Comparison of ENCODE assay signal across 1 cellular context in the genomic region with DNA sequence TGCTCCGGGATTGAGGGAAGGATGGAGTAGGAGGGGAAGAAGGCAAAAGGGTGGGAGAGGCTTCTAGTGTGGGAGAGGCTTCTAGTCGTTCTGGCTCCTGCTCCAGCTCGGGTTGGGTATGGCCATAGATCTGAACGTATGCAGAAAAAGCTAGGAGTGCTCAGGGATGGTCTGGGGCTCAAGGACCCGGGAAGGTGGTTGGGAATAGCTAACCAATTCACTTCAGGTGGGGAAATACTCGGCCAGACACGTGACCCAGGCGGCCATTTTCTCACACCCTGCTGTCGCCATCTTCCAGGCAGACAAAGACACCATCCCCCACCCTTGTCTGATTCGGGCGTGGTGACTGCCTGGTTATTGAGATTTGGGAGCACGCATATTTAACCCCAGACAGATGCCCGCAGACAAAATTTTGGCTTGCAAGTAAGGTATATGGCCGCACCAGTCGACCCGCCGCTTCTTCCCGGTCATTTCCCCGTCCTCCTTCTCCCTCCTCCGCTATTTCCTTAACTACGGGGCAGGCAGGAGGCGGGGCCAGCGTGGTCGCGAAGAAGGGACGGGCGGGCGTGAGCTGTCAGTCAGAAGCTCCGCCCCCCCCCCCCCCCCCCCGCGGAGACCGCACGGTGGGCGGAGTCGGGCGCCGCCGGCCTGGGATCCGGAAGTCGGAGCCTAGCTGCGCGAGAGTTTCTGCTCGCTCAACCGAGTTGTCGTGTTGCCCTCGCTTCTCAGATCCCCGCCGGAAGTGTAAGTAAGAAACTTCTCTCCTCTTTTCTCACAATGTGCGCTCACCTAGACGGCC.
TF ChIP-seq lines count a peak whose summit lies in the region.

A gene with protein sequence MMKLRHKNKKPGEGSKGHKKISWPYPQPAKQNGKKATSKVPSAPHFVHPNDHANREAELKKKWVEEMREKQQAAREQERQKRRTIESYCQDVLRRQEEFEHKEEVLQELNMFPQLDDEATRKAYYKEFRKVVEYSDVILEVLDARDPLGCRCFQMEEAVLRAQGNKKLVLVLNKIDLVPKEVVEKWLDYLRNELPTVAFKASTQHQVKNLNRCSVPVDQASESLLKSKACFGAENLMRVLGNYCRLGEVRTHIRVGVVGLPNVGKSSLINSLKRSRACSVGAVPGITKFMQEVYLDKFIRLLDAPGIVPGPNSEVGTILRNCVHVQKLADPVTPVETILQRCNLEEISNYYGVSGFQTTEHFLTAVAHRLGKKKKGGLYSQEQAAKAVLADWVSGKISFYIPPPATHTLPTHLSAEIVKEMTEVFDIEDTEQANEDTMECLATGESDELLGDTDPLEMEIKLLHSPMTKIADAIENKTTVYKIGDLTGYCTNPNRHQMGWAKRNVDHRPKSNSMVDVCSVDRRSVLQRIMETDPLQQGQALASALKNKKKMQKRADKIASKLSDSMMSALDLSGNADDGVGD (plus strand): TSS at position 661 of the 799 bp plus-strand sequence. CDS start 2,348 bp downstream, outside the sequence.

TF ChIP-seq in HepG2, 621 proteins besides CTCF, POLR2A, EP300 and RAD21 (continued from another document and continues in another):
- TF ChIP-seq POLR2G (IDR thresholded peaks at IDR 0.05; ENCODE audit: low read depth, low read length) (peak; percentile 76), ZNF460 (CRISPR knock-in tag; IDR thresholded peaks at IDR 0.05; ENCODE audit: borderline replicate concordance) (no peak), KLF12 (CRISPR knock-in tag; IDR thresholded peaks at IDR 0.05; ENCODE audit: borderline replicate concordance) (0 out of 2 replicates have a peak, but pooled peaks have one; percentile 36), THYN1 (CRISPR knock-in tag; IDR thresholded peaks at IDR 0.05; ENCODE audit: borderline replicate concordance, low read depth) (no peak), ZFP36L1 (CRISPR knock-in tag; IDR thresholded peaks at IDR 0.05) (no peak), ZFX (CRISPR knock-in tag; IDR thresholded peaks at IDR 0.05; ENCODE audit: low read depth) (peak; percentile 19; the same call in 1 of the 2 replicates), ZNF30 (CRISPR knock-in tag; IDR thresholded peaks at IDR 0.05) (no peak), NBN (conservative IDR thresholded peaks at IDR 0.05) (no peak), ZSCAN30 (CRISPR knock-in tag; IDR thresholded peaks at IDR 0.05) (no peak), SIX4 (CRISPR knock-in tag; IDR thresholded peaks at IDR 0.05) (no peak), HDAC6 (IDR thresholded peaks at IDR 0.05; ENCODE audit: low read depth, low read length) (no peak), FOXK2 (IDR thresholded peaks at IDR 0.05) (no peak), FOXP1 (IDR thresholded peaks at IDR 0.05) (no peak), FOXP1 (CRISPR knock-in tag; IDR thresholded peaks at IDR 0.05) (no peak), ZSCAN25 (CRISPR knock-in tag; IDR thresholded peaks at IDR 0.05) (no peak), MXD4 (CRISPR knock-in tag; IDR thresholded peaks at IDR 0.05) (no peak), ZNF572 (CRISPR knock-in tag; IDR thresholded peaks at IDR 0.05) (no peak), ZNF10 (CRISPR knock-in tag; IDR thresholded peaks at IDR 0.05; ENCODE audit: borderline replicate concordance, low read depth) (no peak), KLF9 (CRISPR knock-in tag; IDR thresholded peaks at IDR 0.05; ENCODE audit: low read depth) (no peak), ZBTB42 (CRISPR knock-in tag; IDR thresholded peaks at IDR 0.05) (no peak), ELF3 (CRISPR knock-in tag; IDR thresholded peaks at IDR 0.05) (peak; percentile 64), RFX1 (IDR thresholded peaks at IDR 0.05) (no peak), SRSF9 (IDR thresholded peaks at IDR 0.05; ENCODE audit: borderline replicate concordance, insufficient read depth, low read depth, low read length, poor library complexity, severe bottlenecking) (no peak), ZNF772 (CRISPR knock-in tag; IDR thresholded peaks at IDR 0.05) (no peak), ZNF563 (CRISPR knock-in tag; IDR thresholded peaks at IDR 0.05) (no peak), NR2C2 (CRISPR knock-in tag; IDR thresholded peaks at IDR 0.05; ENCODE audit: borderline replicate concordance) (no peak; the same call in 1 of the 2 replicates), ZNF549 (CRISPR knock-in tag; IDR thresholded peaks at IDR 0.05) (no peak), SALL2 (CRISPR knock-in tag; IDR thresholded peaks at IDR 0.05) (no peak), MEIS2 (CRISPR knock-in tag; IDR thresholded peaks at IDR 0.05) (no peak), ZNF543 (CRISPR knock-in tag; IDR thresholded peaks at IDR 0.05) (no peak), SP4 (CRISPR knock-in tag; IDR thresholded peaks at IDR 0.05) (no peak), SOX6 (IDR thresholded peaks at IDR 0.05) (no peak), SOX6 (CRISPR knock-in tag; IDR thresholded peaks at IDR 0.05) (no peak), ISX (CRISPR knock-in tag; conservative IDR thresholded peaks at IDR 0.05) (no peak), ZNF33A (CRISPR knock-in tag; IDR thresholded peaks at IDR 0.05; ENCODE audit: borderline replicate concordance) (no peak), NFIB (CRISPR knock-in tag; IDR thresholded peaks at IDR 0.05; ENCODE audit: borderline replicate concordance) (no peak), TGIF2 (CRISPR knock-in tag; IDR thresholded peaks at IDR 0.05) (no peak), ZNF788 (CRISPR knock-in tag; IDR thresholded peaks at IDR 0.05; ENCODE audit: borderline replicate concordance) (no peak), ZKSCAN8 (CRISPR knock-in tag; IDR thresholded peaks at IDR 0.05; ENCODE audit: borderline replicate concordance) (no peak)
- TF ChIP-seq, protein P1, sequence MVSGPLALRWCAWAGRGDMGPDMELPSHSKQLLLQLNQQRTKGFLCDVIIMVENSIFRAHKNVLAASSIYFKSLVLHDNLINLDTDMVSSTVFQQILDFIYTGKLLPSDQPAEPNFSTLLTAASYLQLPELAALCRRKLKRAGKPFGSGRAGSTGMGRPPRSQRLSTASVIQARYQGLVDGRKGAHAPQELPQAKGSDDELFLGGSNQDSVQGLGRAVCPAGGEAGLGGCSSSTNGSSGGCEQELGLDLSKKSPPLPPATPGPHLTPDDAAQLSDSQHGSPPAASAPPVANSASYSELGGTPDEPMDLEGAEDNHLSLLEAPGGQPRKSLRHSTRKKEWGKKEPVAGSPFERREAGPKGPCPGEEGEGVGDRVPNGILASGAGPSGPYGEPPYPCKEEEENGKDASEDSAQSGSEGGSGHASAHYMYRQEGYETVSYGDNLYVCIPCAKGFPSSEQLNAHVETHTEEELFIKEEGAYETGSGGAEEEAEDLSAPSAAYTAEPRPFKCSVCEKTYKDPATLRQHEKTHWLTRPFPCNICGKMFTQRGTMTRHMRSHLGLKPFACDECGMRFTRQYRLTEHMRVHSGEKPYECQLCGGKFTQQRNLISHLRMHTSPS (CRISPR knock-in tag; IDR thresholded peaks at IDR 0.05; ENCODE audit: low read depth) = no peak
- TF ChIP-seq, protein P2, sequence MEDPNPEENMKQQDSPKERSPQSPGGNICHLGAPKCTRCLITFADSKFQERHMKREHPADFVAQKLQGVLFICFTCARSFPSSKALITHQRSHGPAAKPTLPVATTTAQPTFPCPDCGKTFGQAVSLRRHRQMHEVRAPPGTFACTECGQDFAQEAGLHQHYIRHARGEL (CRISPR knock-in tag; IDR thresholded peaks at IDR 0.05) = no peak
- TF ChIP-seq, protein P3, sequence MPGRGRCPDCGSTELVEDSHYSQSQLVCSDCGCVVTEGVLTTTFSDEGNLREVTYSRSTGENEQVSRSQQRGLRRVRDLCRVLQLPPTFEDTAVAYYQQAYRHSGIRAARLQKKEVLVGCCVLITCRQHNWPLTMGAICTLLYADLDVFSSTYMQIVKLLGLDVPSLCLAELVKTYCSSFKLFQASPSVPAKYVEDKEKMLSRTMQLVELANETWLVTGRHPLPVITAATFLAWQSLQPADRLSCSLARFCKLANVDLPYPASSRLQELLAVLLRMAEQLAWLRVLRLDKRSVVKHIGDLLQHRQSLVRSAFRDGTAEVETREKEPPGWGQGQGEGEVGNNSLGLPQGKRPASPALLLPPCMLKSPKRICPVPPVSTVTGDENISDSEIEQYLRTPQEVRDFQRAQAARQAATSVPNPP (CRISPR knock-in tag; IDR thresholded peaks at IDR 0.05) = no peak
- TF ChIP-seq, protein P4, sequence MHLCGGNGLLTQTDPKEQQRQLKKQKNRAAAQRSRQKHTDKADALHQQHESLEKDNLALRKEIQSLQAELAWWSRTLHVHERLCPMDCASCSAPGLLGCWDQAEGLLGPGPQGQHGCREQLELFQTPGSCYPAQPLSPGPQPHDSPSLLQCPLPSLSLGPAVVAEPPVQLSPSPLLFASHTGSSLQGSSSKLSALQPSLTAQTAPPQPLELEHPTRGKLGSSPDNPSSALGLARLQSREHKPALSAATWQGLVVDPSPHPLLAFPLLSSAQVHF (CRISPR knock-in tag; IDR thresholded peaks at IDR 0.05) = no peak
- TF ChIP-seq, protein P5, sequence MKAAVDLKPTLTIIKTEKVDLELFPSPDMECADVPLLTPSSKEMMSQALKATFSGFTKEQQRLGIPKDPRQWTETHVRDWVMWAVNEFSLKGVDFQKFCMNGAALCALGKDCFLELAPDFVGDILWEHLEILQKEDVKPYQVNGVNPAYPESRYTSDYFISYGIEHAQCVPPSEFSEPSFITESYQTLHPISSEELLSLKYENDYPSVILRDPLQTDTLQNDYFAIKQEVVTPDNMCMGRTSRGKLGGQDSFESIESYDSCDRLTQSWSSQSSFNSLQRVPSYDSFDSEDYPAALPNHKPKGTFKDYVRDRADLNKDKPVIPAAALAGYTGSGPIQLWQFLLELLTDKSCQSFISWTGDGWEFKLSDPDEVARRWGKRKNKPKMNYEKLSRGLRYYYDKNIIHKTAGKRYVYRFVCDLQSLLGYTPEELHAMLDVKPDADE (CRISPR knock-in tag; IDR thresholded peaks at IDR 0.05) = no peak
- TF ChIP-seq, protein P6, sequence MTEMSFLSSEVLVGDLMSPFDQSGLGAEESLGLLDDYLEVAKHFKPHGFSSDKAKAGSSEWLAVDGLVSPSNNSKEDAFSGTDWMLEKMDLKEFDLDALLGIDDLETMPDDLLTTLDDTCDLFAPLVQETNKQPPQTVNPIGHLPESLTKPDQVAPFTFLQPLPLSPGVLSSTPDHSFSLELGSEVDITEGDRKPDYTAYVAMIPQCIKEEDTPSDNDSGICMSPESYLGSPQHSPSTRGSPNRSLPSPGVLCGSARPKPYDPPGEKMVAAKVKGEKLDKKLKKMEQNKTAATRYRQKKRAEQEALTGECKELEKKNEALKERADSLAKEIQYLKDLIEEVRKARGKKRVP (CRISPR knock-in tag; IDR thresholded peaks at IDR 0.05) = no peak
- TF ChIP-seq, protein P7, sequence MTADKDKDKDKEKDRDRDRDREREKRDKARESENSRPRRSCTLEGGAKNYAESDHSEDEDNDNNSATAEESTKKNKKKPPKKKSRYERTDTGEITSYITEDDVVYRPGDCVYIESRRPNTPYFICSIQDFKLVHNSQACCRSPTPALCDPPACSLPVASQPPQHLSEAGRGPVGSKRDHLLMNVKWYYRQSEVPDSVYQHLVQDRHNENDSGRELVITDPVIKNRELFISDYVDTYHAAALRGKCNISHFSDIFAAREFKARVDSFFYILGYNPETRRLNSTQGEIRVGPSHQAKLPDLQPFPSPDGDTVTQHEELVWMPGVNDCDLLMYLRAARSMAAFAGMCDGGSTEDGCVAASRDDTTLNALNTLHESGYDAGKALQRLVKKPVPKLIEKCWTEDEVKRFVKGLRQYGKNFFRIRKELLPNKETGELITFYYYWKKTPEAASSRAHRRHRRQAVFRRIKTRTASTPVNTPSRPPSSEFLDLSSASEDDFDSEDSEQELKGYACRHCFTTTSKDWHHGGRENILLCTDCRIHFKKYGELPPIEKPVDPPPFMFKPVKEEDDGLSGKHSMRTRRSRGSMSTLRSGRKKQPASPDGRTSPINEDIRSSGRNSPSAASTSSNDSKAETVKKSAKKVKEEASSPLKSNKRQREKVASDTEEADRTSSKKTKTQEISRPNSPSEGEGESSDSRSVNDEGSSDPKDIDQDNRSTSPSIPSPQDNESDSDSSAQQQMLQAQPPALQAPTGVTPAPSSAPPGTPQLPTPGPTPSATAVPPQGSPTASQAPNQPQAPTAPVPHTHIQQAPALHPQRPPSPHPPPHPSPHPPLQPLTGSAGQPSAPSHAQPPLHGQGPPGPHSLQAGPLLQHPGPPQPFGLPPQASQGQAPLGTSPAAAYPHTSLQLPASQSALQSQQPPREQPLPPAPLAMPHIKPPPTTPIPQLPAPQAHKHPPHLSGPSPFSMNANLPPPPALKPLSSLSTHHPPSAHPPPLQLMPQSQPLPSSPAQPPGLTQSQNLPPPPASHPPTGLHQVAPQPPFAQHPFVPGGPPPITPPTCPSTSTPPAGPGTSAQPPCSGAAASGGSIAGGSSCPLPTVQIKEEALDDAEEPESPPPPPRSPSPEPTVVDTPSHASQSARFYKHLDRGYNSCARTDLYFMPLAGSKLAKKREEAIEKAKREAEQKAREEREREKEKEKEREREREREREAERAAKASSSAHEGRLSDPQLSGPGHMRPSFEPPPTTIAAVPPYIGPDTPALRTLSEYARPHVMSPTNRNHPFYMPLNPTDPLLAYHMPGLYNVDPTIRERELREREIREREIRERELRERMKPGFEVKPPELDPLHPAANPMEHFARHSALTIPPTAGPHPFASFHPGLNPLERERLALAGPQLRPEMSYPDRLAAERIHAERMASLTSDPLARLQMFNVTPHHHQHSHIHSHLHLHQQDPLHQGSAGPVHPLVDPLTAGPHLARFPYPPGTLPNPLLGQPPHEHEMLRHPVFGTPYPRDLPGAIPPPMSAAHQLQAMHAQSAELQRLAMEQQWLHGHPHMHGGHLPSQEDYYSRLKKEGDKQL (CRISPR knock-in tag; IDR thresholded peaks at IDR 0.05; ENCODE audit: low read depth) = no peak
- TF ChIP-seq, protein P8, sequence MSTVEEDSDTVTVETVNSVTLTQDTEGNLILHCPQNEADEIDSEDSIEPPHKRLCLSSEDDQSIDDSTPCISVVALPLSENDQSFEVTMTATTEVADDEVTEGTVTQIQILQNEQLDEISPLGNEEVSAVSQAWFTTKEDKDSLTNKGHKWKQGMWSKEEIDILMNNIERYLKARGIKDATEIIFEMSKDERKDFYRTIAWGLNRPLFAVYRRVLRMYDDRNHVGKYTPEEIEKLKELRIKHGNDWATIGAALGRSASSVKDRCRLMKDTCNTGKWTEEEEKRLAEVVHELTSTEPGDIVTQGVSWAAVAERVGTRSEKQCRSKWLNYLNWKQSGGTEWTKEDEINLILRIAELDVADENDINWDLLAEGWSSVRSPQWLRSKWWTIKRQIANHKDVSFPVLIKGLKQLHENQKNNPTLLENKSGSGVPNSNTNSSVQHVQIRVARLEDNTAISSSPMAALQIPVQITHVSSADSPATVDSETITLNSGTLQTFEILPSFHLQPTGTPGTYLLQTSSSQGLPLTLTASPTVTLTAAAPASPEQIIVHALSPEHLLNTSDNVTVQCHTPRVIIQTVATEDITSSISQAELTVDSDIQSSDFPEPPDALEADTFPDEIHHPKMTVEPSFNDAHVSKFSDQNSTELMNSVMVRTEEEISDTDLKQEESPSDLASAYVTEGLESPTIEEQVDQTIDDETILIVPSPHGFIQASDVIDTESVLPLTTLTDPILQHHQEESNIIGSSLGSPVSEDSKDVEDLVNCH (CRISPR knock-in tag; IDR thresholded peaks at IDR 0.05) = no peak
- TF ChIP-seq, protein P9, sequence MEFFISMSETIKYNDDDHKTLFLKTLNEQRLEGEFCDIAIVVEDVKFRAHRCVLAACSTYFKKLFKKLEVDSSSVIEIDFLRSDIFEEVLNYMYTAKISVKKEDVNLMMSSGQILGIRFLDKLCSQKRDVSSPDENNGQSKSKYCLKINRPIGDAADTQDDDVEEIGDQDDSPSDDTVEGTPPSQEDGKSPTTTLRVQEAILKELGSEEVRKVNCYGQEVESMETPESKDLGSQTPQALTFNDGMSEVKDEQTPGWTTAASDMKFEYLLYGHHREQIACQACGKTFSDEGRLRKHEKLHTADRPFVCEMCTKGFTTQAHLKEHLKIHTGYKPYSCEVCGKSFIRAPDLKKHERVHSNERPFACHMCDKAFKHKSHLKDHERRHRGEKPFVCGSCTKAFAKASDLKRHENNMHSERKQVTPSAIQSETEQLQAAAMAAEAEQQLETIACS (CRISPR knock-in tag; IDR thresholded peaks at IDR 0.05) = no peak
